Comparison of ENCODE assay signal across 16 cellular contexts in the genomic region with DNA sequence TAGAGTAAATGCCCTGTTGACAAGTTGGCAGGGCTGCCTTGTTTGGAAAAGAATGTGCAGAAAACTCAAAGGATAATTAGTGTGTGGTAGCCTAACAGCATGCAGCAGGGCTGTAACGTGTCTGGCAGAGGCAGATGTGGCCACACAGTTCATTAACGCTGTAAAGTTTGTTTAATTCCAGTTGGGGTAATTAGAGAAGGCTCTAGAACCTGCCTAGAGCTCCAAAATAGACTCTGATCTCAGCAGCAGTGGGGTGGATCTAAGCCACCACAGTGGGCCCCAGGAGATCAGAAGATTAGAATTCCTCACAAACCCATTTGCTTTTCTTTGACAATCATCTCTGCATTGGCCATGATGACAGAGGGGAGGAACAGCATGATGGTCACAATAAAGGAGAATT.
A peak's percentile ranks its signal among the peaks of the same experiment; 100 is the strongest.
DNase-seq lines count a peak whose midpoint lies in the region; ATAC-seq and TF ChIP-seq lines count a peak whose summit lies in the region.
"Had no signal": no experiment of that assay in that cellular context is flagged by ENCODE, and none has a peak within 500 bp of the region (broad histone marks: within the 10 kb centered on the region; RNA-seq: fewer than 3 reads in every experiment).

No MANE protein-coding gene starts in this region.

- peaks cover 3% of the 10 kb centered on the region for H3K36me3 Mint-ChIP-seq in endodermal cell (ENCODE audit: low read depth)
- peaks cover 0 to 8% of the 10 kb centered on the region in 2 donors for H3K36me3 Mint-ChIP-seq in activated naive CD4-positive, alpha-beta T cell treated with anti-CD3 and anti-CD28 coated beads, Interleukin-2, amount 50 U/mL, for 72 hours
- H3K36me3 Mint-ChIP-seq in activated T-helper 1 cell treated with anti-CD3 and anti-CD28 coated beads, Interleukin-12 subunit alpha, Interleukin-12 subunit beta, Interleukin-2, Interleukin-4 antibody, amounts not matched to agents 30 ng/mL and 10 ng/mL and 1 ng/mL, durations not matched to agents 14 hours and 24 hours and 36 hours (ENCODE audit: low read depth), result peaks cover 4% of the 10 kb centered on the region

- intact Hi-C loops in activated T-helper 1 cell treated with anti-CD3 and anti-CD28 coated beads, Interleukin-12 subunit alpha, Interleukin-12 subunit beta, Interleukin-2, Interleukin-4 antibody, amounts not matched to agents 30 ng/mL and 10 ng/mL and 1 ng/mL, durations not matched to agents 14 hours and 24 hours and 36 hours (cut with micrococcal nuclease), result no loop called here

- H3K27ac ChIP-seq in endodermal cell (ENCODE audit: low read depth, low read length) (peak overlapping the region; percentile 18), thymus (ENCODE audit: low read depth) (peak overlapping the region; percentile 18)
- H3K27ac ChIP-seq: heart right ventricle, thyroid gland had no signal

- no peak overlapping the region for H3K27ac Mint-ChIP-seq in endodermal cell
- H3K27ac Mint-ChIP-seq in activated naive CD4-positive, alpha-beta T cell treated with anti-CD3 and anti-CD28 coated beads, Interleukin-2, amount 50 U/mL, for 72 hours, result no peak overlapping the region
- H3K27ac Mint-ChIP-seq in activated T-helper 1 cell treated with anti-CD3 and anti-CD28 coated beads, Interleukin-12 subunit alpha, Interleukin-12 subunit beta, Interleukin-2, Interleukin-4 antibody, amounts not matched to agents 30 ng/mL and 10 ng/mL and 1 ng/mL, durations not matched to agents 14 hours and 24 hours and 36 hours, result no peak overlapping the region
- H3K27ac Mint-ChIP-seq: activated CD8-positive, alpha-beta T cell treated with anti-CD3 and anti-CD28 coated beads for 36 hours had no signal

- peaks cover 15% of the 10 kb centered on the region for H3K4me1 Mint-ChIP-seq in endodermal cell
- peaks cover 9% of the 10 kb centered on the region for H3K4me1 Mint-ChIP-seq in activated T-helper 1 cell treated with anti-CD3 and anti-CD28 coated beads, Interleukin-12 subunit alpha, Interleukin-12 subunit beta, Interleukin-2, Interleukin-4 antibody, amounts not matched to agents 30 ng/mL and 10 ng/mL and 1 ng/mL, durations not matched to agents 14 hours and 24 hours and 36 hours (ENCODE audit: low read depth)

- H3K9me3 ChIP-seq in endodermal cell (ENCODE audit: control insufficient read depth, low read length) (peaks cover 5% of the 10 kb centered on the region), thymus (ENCODE audit: control insufficient read depth) (no peaks in the 10 kb centered on the region)
- H3K9me3 ChIP-seq: thyroid gland had no signal

- no peak for TF ChIP-seq CTCF in endodermal cell (conservative IDR thresholded peaks at IDR 0.05)

- no peak for ATAC-seq in activated naive CD4-positive, alpha-beta T cell treated with anti-CD3 and anti-CD28 coated beads, Interleukin-2, amount 50 U/mL, for 72 hours
- ATAC-seq: activated CD8-positive, alpha-beta T cell treated with anti-CD3 and anti-CD28 coated beads for 36 hours had no signal

- H3K4me3 Mint-ChIP-seq in endodermal cell, result no peak overlapping the region
- no peak overlapping the region for H3K4me3 Mint-ChIP-seq in activated T-helper 1 cell treated with anti-CD3 and anti-CD28 coated beads, Interleukin-12 subunit alpha, Interleukin-12 subunit beta, Interleukin-2, Interleukin-4 antibody, amounts not matched to agents 30 ng/mL and 10 ng/mL and 1 ng/mL, durations not matched to agents 14 hours and 24 hours and 36 hours
- H3K4me3 Mint-ChIP-seq: activated CD8-positive, alpha-beta T cell treated with anti-CD3 and anti-CD28 coated beads for 36 hours; neural crest cell had no signal

- H3K36me3 ChIP-seq in endodermal cell (ENCODE audit: control insufficient read depth, insufficient read depth, low read length) (no peaks in the 10 kb centered on the region), thymus (ENCODE audit: control insufficient read depth, insufficient read depth) (no peaks in the 10 kb centered on the region)
- H3K36me3 ChIP-seq: heart right ventricle, thyroid gland had no signal

- H3K4me3 ChIP-seq in endodermal cell (ENCODE audit: low read length) (no peak overlapping the region), thymus (ENCODE audit: low read length) (no peak overlapping the region)
- H3K4me3 ChIP-seq: heart right ventricle, thyroid gland had no signal

- WGBS in endodermal cell (ENCODE audit: insufficient coverage in 1 of 2, insufficient read length in 1 of 2), 2 experiments, result 14 to 45% methylated on average over 1 to 2 of the region's 2 CpGs
- whole genome bisulfite sequencing in thymus, result 89% methylated on average over 2 of the region's 2 CpGs

- no peaks in the 10 kb centered on the region for H3K9me3 Mint-ChIP-seq in endodermal cell
- no peaks in the 10 kb centered on the region for H3K9me3 Mint-ChIP-seq in activated naive CD4-positive, alpha-beta T cell treated with anti-CD3 and anti-CD28 coated beads, Interleukin-2, amount 50 U/mL, for 72 hours
- H3K9me3 Mint-ChIP-seq in activated T-helper 1 cell treated with anti-CD3 and anti-CD28 coated beads, Interleukin-12 subunit alpha, Interleukin-12 subunit beta, Interleukin-2, Interleukin-4 antibody, amounts not matched to agents 30 ng/mL and 10 ng/mL and 1 ng/mL, durations not matched to agents 14 hours and 24 hours and 36 hours, result no peaks in the 10 kb centered on the region
- H3K9me3 Mint-ChIP-seq: activated CD8-positive, alpha-beta T cell treated with anti-CD3 and anti-CD28 coated beads for 36 hours had no signal

- no peaks in the 10 kb centered on the region for H3K27me3 ChIP-seq in endodermal cell (ENCODE audit: control insufficient read depth, insufficient read depth, low read length, poor library complexity, severe bottlenecking)
- H3K27me3 ChIP-seq in thymus (ENCODE audit: control insufficient read depth, insufficient read depth), result no peaks in the 10 kb centered on the region
- H3K27me3 ChIP-seq: heart right ventricle, thyroid gland had no signal

- no peaks in the 10 kb centered on the region for H3K27me3 Mint-ChIP-seq in endodermal cell (ENCODE audit: insufficient read depth)
- peaks cover 5% of the 10 kb centered on the region for H3K27me3 Mint-ChIP-seq in activated T-helper 1 cell treated with anti-CD3 and anti-CD28 coated beads, Interleukin-12 subunit alpha, Interleukin-12 subunit beta, Interleukin-2, Interleukin-4 antibody, amounts not matched to agents 30 ng/mL and 10 ng/mL and 1 ng/mL, durations not matched to agents 14 hours and 24 hours and 36 hours (ENCODE audit: insufficient read depth)
- H3K27me3 Mint-ChIP-seq: activated CD8-positive, alpha-beta T cell treated with anti-CD3 and anti-CD28 coated beads for 36 hours had no signal

- no peak overlapping the region for H3K9ac ChIP-seq in endodermal cell (ENCODE audit: extremely low read depth, low read length, poor library complexity, severe bottlenecking)

- H3K4me1 ChIP-seq in endodermal cell (ENCODE audit: control insufficient read depth, insufficient read depth, low read length), result peaks cover 11% of the 10 kb centered on the region
- no peaks in the 10 kb centered on the region for H3K4me1 ChIP-seq in thymus (ENCODE audit: control insufficient read depth, insufficient read depth, low read length)

- peak; percentile 15 for DNase-seq in NCI-H748 (lab: John Stamatoyannopoulos, UW; ENCODE audit: unreplicated experiment)
- no peak for DNase-seq in NCI-H748 treated with DMSO at 0.1 percent for 48 hours (lab: John Stamatoyannopoulos, UW)
- peak; percentile 87 for DNase-seq in NCI-H69 (lab: John Stamatoyannopoulos, UW)
- DNase-seq in endodermal cell, result no peak
- DNase-seq in activated naive CD4-positive, alpha-beta T cell treated with anti-CD3 and anti-CD28 coated beads, Interleukin-2, amount 50 U/mL, for 72 hours (ENCODE audit: low spot score in 2 of 2), result no peak
- DNase-seq in ecto neural progenitor cell (ENCODE audit: low spot score), result no peak
- no peak for DNase-seq in activated T-helper 1 cell treated with anti-CD3 and anti-CD28 coated beads, Interleukin-12 subunit alpha, Interleukin-12 subunit beta, Interleukin-2, Interleukin-4 antibody, amounts not matched to agents 30 ng/mL and 10 ng/mL and 1 ng/mL, durations not matched to agents 14 hours and 24 hours and 36 hours (ENCODE audit: low spot score)
- DNase-seq: activated CD8-positive, alpha-beta T cell treated with anti-CD3 and anti-CD28 coated beads for 36 hours; activated naive CD4-positive, alpha-beta T cell; heart right ventricle; Kasumi-1; stimulated activated CD4-positive, alpha-beta T cell treated with anti-CD3 and anti-CD28 coated beads, Interleukin-12 subunit alpha, Interleukin-12 subunit beta, amount 100 ng/mL, for 4 hours; T1000; thyroid gland had no signal

Comparison
In these comparisons a context has a peak if more than half of its experiments do, and no peak if none do; other contexts are left out.
1. DNase-seq: peak in NCI-H748 (single experiment) and NCI-H69 (single experiment); none in NCI-H748 treated with DMSO at 0.1 percent for 48 hours (single experiment), endodermal cell (single experiment), activated naive CD4-positive, alpha-beta T cell treated with anti-CD3 and anti-CD28 coated beads, Interleukin-2, amount 50 U/mL, for 72 hours (0 of 2), ecto neural progenitor cell (single experiment) and activated T-helper 1 cell treated with anti-CD3 and anti-CD28 coated beads, Interleukin-12 subunit alpha, Interleukin-12 subunit beta, Interleukin-2, Interleukin-4 antibody, amounts not matched to agents 30 ng/mL and 10 ng/mL and 1 ng/mL, durations not matched to agents 14 hours and 24 hours and 36 hours (single experiment).